In the genomic region with DNA sequence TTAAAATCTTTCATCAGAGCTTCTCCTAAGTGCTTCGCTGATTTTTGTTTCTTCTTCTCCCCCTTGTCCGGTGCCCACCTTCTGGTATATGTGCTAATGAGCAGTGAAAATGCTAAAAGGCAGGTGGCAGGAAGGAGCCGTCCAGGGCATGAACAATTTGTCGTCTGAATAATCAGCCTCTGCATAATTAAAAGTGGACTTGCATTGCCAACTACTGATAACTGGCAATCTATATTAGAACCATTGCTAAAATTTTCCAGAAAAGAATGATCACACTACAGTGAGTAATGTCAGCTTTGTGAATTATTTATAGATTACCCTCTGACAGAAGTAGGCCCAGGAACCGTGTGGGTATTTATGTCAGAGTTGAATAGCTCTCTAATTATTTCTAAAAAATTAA, we compare ENCODE assay signal across 28 cellular contexts. TPM values are rescaled to one million over a fixed set of nuclear protein-coding genes. Genes with fewer than 3 reads are reported as not detected.
DNase-seq lines count a peak whose midpoint lies in the region; ATAC-seq and TF ChIP-seq lines count a peak whose summit lies in the region.
"Had no signal": no experiment of that assay in that cellular context is flagged by ENCODE, and none has a peak within 500 bp of the region (broad histone marks: within the 10 kb centered on the region; RNA-seq: fewer than 3 reads in every experiment).

No MANE protein-coding gene starts in this region.

- H3K27me3 ChIP-seq in GM23248 (replicated peaks; ENCODE audit: insufficient read depth) (no peaks in the 10 kb centered on the region), right atrium auricular region (no peaks in the 10 kb centered on the region), gastrocnemius medialis (no peaks in the 10 kb centered on the region)
- H3K27me3 ChIP-seq: breast epithelium had no signal

- H4K20me1 ChIP-seq in GM23248 (ENCODE audit: insufficient read depth), result no peaks in the 10 kb centered on the region

- WGBS in GM23248 (ENCODE audit: low coverage in 1 of 2, low lambda C conversion rate in 2 of 2, missing lambda C conversion rate in 2 of 2), 2 experiments, result 47 to 53% methylated on average over 5 of the region's 5 CpGs

- H3K36me3 ChIP-seq in GM23248 (ENCODE audit: low read depth) (no peaks in the 10 kb centered on the region), SK-N-MC (ENCODE audit: insufficient read depth, low read length) (peaks cover 34% of the 10 kb centered on the region), right atrium auricular region (no peaks in the 10 kb centered on the region), gastrocnemius medialis (no peaks in the 10 kb centered on the region)
- H3K36me3 ChIP-seq: breast epithelium had no signal

- no peaks in the 10 kb centered on the region for H3K27me3 Mint-ChIP-seq in activated T-cell treated with anti-CD3 and anti-CD28 coated beads, Interleukin-2, amount 50 U/mL, for 24 hours
- H3K27me3 Mint-ChIP-seq in nephron progenitor cell (ENCODE audit: low read depth, poor library complexity), result no peaks in the 10 kb centered on the region
- H3K27me3 Mint-ChIP-seq: activated naive CD8-positive, alpha-beta T cell treated with anti-CD3 and anti-CD28 coated beads, Interleukin-2, amount 50 U/mL, for 24 hours; B cell; natural killer cell treated with Interleukin-12 subunit alpha and Interleukin-12 subunit beta and Interleukin-15 and Interleukin-18, amount 100 ng/mL, for 72 hours; stimulated activated naive CD8-positive, alpha-beta T cell treated with anti-CD3 and anti-CD28 coated beads, Interleukin-15, amount 100 ng/mL, for 72 hours; T-cell had no signal

- no peaks in the 10 kb centered on the region for H3K9me3 ChIP-seq in GM23248 (ENCODE audit: low read depth)
- no peaks in the 10 kb centered on the region for H3K9me3 ChIP-seq in SK-N-MC (ENCODE audit: low read depth, low read length)
- H3K9me3 ChIP-seq in right atrium auricular region, result no peaks in the 10 kb centered on the region
- no peaks in the 10 kb centered on the region for H3K9me3 ChIP-seq in gastrocnemius medialis
- H3K9me3 ChIP-seq: breast epithelium had no signal

- H3K27ac Mint-ChIP-seq in activated T-cell treated with anti-CD3 and anti-CD28 coated beads, Interleukin-2, amount 50 U/mL, for 24 hours, result no peak overlapping the region
- H3K27ac Mint-ChIP-seq in nephron progenitor cell, result no peak overlapping the region
- H3K27ac Mint-ChIP-seq: activated naive CD8-positive, alpha-beta T cell treated with anti-CD3 and anti-CD28 coated beads, Interleukin-2, amount 50 U/mL, for 24 hours; B cell; natural killer cell treated with Interleukin-12 subunit alpha and Interleukin-12 subunit beta and Interleukin-15 and Interleukin-18, amount 100 ng/mL, for 72 hours; T-cell had no signal

- TF ChIP-seq POLR2A in gastrocnemius medialis (IDR thresholded peaks at IDR 0.05), result no peak

- peaks cover 5% of the 10 kb centered on the region for H3K4me1 Mint-ChIP-seq in activated T-cell treated with anti-CD3 and anti-CD28 coated beads, Interleukin-2, amount 50 U/mL, for 24 hours (ENCODE audit: low read depth)
- peaks cover 13% of the 10 kb centered on the region for H3K4me1 Mint-ChIP-seq in nephron progenitor cell
- H3K4me1 Mint-ChIP-seq: activated naive CD8-positive, alpha-beta T cell treated with anti-CD3 and anti-CD28 coated beads, Interleukin-2, amount 50 U/mL, for 24 hours; B cell had no signal

- peaks cover 21% of the 10 kb centered on the region for H3F3A ChIP-seq in GM23248 (ENCODE audit: insufficient read depth)

- peaks cover 21% of the 10 kb centered on the region for H3K79me2 ChIP-seq in GM23248 (ENCODE audit: insufficient read depth)
- H3K79me2 ChIP-seq: parathyroid adenoma had no signal

- H3K4me2 ChIP-seq in GM23248 (ENCODE audit: unreplicated experiment), result no peak overlapping the region

- no peak for ATAC-seq in gastrocnemius medialis
- ATAC-seq: activated naive CD8-positive, alpha-beta T cell treated with anti-CD3 and anti-CD28 coated beads, Interleukin-2, amount 50 U/mL, for 24 hours; natural killer cell treated with Interleukin-12 subunit alpha and Interleukin-12 subunit beta and Interleukin-15 and Interleukin-18, amount 100 ng/mL, for 72 hours; stimulated activated naive CD8-positive, alpha-beta T cell treated with anti-CD3 and anti-CD28 coated beads, Interleukin-15, amount 100 ng/mL, for 72 hours; T-cell had no signal

- H3K4me3 Mint-ChIP-seq in activated T-cell treated with anti-CD3 and anti-CD28 coated beads, Interleukin-2, amount 50 U/mL, for 24 hours, result no peak overlapping the region
- H3K4me3 Mint-ChIP-seq in nephron progenitor cell, result no peak overlapping the region
- H3K4me3 Mint-ChIP-seq: activated naive CD8-positive, alpha-beta T cell treated with anti-CD3 and anti-CD28 coated beads, Interleukin-2, amount 50 U/mL, for 24 hours; B cell; natural killer cell treated with Interleukin-12 subunit alpha and Interleukin-12 subunit beta and Interleukin-15 and Interleukin-18, amount 100 ng/mL, for 72 hours; stimulated activated naive CD8-positive, alpha-beta T cell treated with anti-CD3 and anti-CD28 coated beads, Interleukin-15, amount 100 ng/mL, for 72 hours; T-cell had no signal

- TF ChIP-seq CTCF in right atrium auricular region (IDR thresholded peaks at IDR 0.05) (peak in 1 of 2 donors; percentile 45), gastrocnemius medialis (IDR thresholded peaks at IDR 0.05 in 4 of 5, conservative IDR thresholded peaks at IDR 0.05 in 1 of 5) (peak in 2 of 5 experiments; percentile 11 to 23), nephron progenitor cell (IDR thresholded peaks at IDR 0.05) (no peak)

- H3K27ac ChIP-seq in GM23248, result no peak overlapping the region
- H3K27ac ChIP-seq in SK-N-MC, result peak overlapping the region; percentile 49; the same call in 1 of the 2 replicates
- peak overlapping the region; percentile 2 to 26 for H3K27ac ChIP-seq in right atrium auricular region
- peak overlapping the region; percentile 54 to 100 (median 98) for H3K27ac ChIP-seq in gastrocnemius medialis
- H3K27ac ChIP-seq: breast epithelium, parathyroid adenoma had no signal

- H3K4me3 ChIP-seq in GM23248 (no peak overlapping the region), SK-N-MC (no peak overlapping the region), right atrium auricular region (no peak overlapping the region), gastrocnemius medialis (no peak overlapping the region)
- H3K4me3 ChIP-seq: breast epithelium, skin epidermis had no signal

- H3K9me3 Mint-ChIP-seq in activated T-cell treated with anti-CD3 and anti-CD28 coated beads, Interleukin-2, amount 50 U/mL, for 24 hours, result no peaks in the 10 kb centered on the region
- no peaks in the 10 kb centered on the region for H3K9me3 Mint-ChIP-seq in nephron progenitor cell
- H3K9me3 Mint-ChIP-seq: activated naive CD8-positive, alpha-beta T cell treated with anti-CD3 and anti-CD28 coated beads, Interleukin-2, amount 50 U/mL, for 24 hours; natural killer cell treated with Interleukin-12 subunit alpha and Interleukin-12 subunit beta and Interleukin-15 and Interleukin-18, amount 100 ng/mL, for 72 hours; stimulated activated naive CD8-positive, alpha-beta T cell treated with anti-CD3 and anti-CD28 coated beads, Interleukin-15, amount 100 ng/mL, for 72 hours; T-cell had no signal

- in situ Hi-C loops in GM23248 (cut with MboI) (loop anchor here (10.0 kb wide), 1 partner anchor 65 kb away; a partner anchor contains a TSS), gastrocnemius medialis (cut with MboI; ENCODE audit: low sequenced_read_pairs in 4 of 4) (loop anchor here in 2 of 4 donors (5.0 to 25.0 kb wide), 3 partner anchors 73 to 128 kb away; no protein-coding TSS in a partner anchor)

- no peaks in the 10 kb centered on the region for H3K9me2 ChIP-seq in GM23248 (ENCODE audit: insufficient read depth)

- H3K9ac ChIP-seq in GM23248 (no peak overlapping the region), SK-N-MC (ENCODE audit: insufficient read length) (no peak overlapping the region)
- H3K9ac ChIP-seq: parathyroid adenoma had no signal

- DNase-seq in GM23248, result peak; percentile 16
- DNase-seq in SK-N-MC (ENCODE audit: low read depth, low spot score), result no peak
- DNase-seq in right atrium auricular region (ENCODE audit: low spot score), result no peak
- no peak for DNase-seq in gastrocnemius medialis
- DNase-seq in head of caudate nucleus, result no peak
- DNase-seq in activated T-cell treated with anti-CD3 and anti-CD28 coated beads, Interleukin-2, amount 50 U/mL, for 24 hours, result no peak
- DNase-seq in nephron progenitor cell, result no peak
- DNase-seq: activated CD4-positive, alpha-beta T cell treated with anti-CD3 and anti-CD28 coated beads, Interleukin-2, amount 50 U/mL, for 1 hour; activated CD8-positive, alpha-beta memory T cell treated with anti-CD3 and anti-CD28 coated beads, Interleukin-2, amount 50 U/mL, for 4 hours; activated effector memory CD4-positive, alpha-beta T cell treated with Interleukin-2 at 50 U/mL for 16 hours; activated naive CD8-positive, alpha-beta T cell treated with anti-CD3 and anti-CD28 coated beads, Interleukin-2, amount 50 U/mL, for 24 hours; COR-L47; hippocampal formation; islet precursor cell; NCI-H1092 treated with DMSO at 0.1 percent for 48 hours; NCI-H2107; NCI-H524; stimulated activated CD4-positive, alpha-beta T cell treated with anti-CD3 and anti-CD28 coated beads, Interleukin-4, amount 100 ng/mL, for 1 hour; stimulated activated naive CD8-positive, alpha-beta T cell treated with anti-CD3 and anti-CD28 coated beads, Interleukin-15, amount 100 ng/mL, for 72 hours; T-cell; trophoblast cell had no signal

- H3K4me1 ChIP-seq in GM23248 (ENCODE audit: insufficient read depth), result peaks cover 12% of the 10 kb centered on the region
- peaks cover 0 to 41% of the 10 kb centered on the region in 2 donors for H3K4me1 ChIP-seq in right atrium auricular region
- peaks cover 45 to 52% of the 10 kb centered on the region in 2 donors for H3K4me1 ChIP-seq in gastrocnemius medialis
- H3K4me1 ChIP-seq: parathyroid adenoma had no signal

- peaks cover 52% of the 10 kb centered on the region for H3K36me3 Mint-ChIP-seq in activated T-cell treated with anti-CD3 and anti-CD28 coated beads, Interleukin-2, amount 50 U/mL, for 24 hours (ENCODE audit: low read depth)
- H3K36me3 Mint-ChIP-seq in nephron progenitor cell (ENCODE audit: low read depth), result peaks cover 51% of the 10 kb centered on the region
- H3K36me3 Mint-ChIP-seq: natural killer cell treated with Interleukin-12 subunit alpha and Interleukin-12 subunit beta and Interleukin-15 and Interleukin-18, amount 100 ng/mL, for 72 hours had no signal

- no peak overlapping the region for H2AFZ ChIP-seq in GM23248
- H2AFZ ChIP-seq: parathyroid adenoma had no signal

- intact Hi-C loops in gastrocnemius medialis (cut with DNase I; ENCODE audit: low total_unique reads) (loop anchor here (5.0 to 10.0 kb wide), 3 partner anchors 37 to 215 kb away; a partner anchor contains a TSS), head of caudate nucleus (cut with DNase I) (no loop called here)

RNA-seq across cellular contexts. Expression of a gene that starts 28.1 kb away (rescaled TPM):
- total RNA-seq in GM23248 (2014; rRNA removed; shearing (Covaris generic)), result 60.3 and 91.4 TPM in 2 replicates
- polyA plus RNA-seq in GM23248 (2016; fragmentation: Nextera tagmentation; extraction: Ambion mirVana), result 28.3 and 29.0 TPM in 2 replicates
- total RNA-seq in right atrium auricular region, result 100 to 1,000 TPM; 348 to 498 TPM
- total RNA-seq in gastrocnemius medialis, result 100 to 1,000 TPM; 554 to 698 (median 631) TPM
- total RNA-seq: dermis microvascular lymphatic vessel endothelial cell; endothelial cell of umbilical vein; natural killer cell treated with Interleukin-12 subunit alpha and Interleukin-12 subunit beta and Interleukin-15 and Interleukin-18, amount 100 ng/mL, for 72 hours had no signal
- polyA plus RNA-seq: endothelial cell of umbilical vein had no signal

RNA-seq across cellular contexts. Expression of a gene that starts 39.8 kb away (rescaled TPM):
- 3.6 and 14.5 TPM in 2 replicates for total RNA-seq in GM23248 (2014; rRNA removed; shearing (Covaris generic))
- polyA plus RNA-seq in GM23248 (2016; fragmentation: Nextera tagmentation; extraction: Ambion mirVana), result 5.3 and 7.5 TPM in 2 replicates
- total RNA-seq in right atrium auricular region (1 to 10 TPM; 6.2 to 7.1 TPM), gastrocnemius medialis (10 to 100 TPM; 15.1 to 18.1 (median 16.7) TPM)

RNA-seq across cellular contexts. Expression of a gene that starts 39.9 kb away (rescaled TPM):
- 16.4 and 17.3 TPM in 2 replicates for total RNA-seq in GM23248 (2014; rRNA removed; shearing (Covaris generic))
- polyA plus RNA-seq in GM23248 (2016; fragmentation: Nextera tagmentation; extraction: Ambion mirVana), result 37.1 and 45.9 TPM in 2 replicates
- total RNA-seq in right atrium auricular region (10 to 100 TPM; 20.9 to 26.9 TPM), gastrocnemius medialis (10 to 100 TPM; 26.5 to 46.8 (median 34.9) TPM)

RNA-seq across cellular contexts. Expression of a gene that starts 47.3 kb away (rescaled TPM):
- total RNA-seq in GM23248 (2014; rRNA removed; shearing (Covaris generic)), result not detected in 2 replicates
- 0.08 TPM in 1 of 2 replicates, not detected in the other for polyA plus RNA-seq in GM23248 (2016; fragmentation: Nextera tagmentation; extraction: Ambion mirVana)
- total RNA-seq in right atrium auricular region, result 1 to 10 TPM; 1.0 to 1.5 TPM
- total RNA-seq in gastrocnemius medialis, result 1 to 10 TPM in 3 of 4 donors, under 1 TPM in 1; 0.85 to 6.4 (median 4.3) TPM
- total RNA-seq: endothelial cell of umbilical vein had no signal
